In genomic region chr1:27772581-27772931, GRCh38 we compare ENCODE assay signal across 1 cellular context.
TF ChIP-seq lines count a peak whose summit lies in the region.

No MANE protein-coding gene starts in this region.

TF ChIP-seq in HepG2, 621 proteins besides CTCF, POLR2A, EP300 and RAD21:
- TF ChIP-seq SETDB1 (CRISPR knock-in tag; IDR thresholded peaks at IDR 0.05; ENCODE audit: borderline replicate concordance) = no peak
- no peak for TF ChIP-seq YEATS2 (CRISPR knock-in tag; IDR thresholded peaks at IDR 0.05; ENCODE audit: borderline replicate concordance)
- TF ChIP-seq SRF (IDR thresholded peaks at IDR 0.05; ENCODE audit: low read depth, low read length) = peak; percentile 60; the same call in 1 of the 2 replicates
- no peak for TF ChIP-seq ZUFSP (CRISPR knock-in tag; IDR thresholded peaks at IDR 0.05; ENCODE audit: borderline replicate concordance)
- no peak for TF ChIP-seq ZSCAN12 (CRISPR knock-in tag; IDR thresholded peaks at IDR 0.05)
- 0 out of 2 replicates have a peak, but pooled peaks have one; percentile 5 for TF ChIP-seq NAIF1 (CRISPR knock-in tag; IDR thresholded peaks at IDR 0.05; ENCODE audit: borderline replicate concordance)
- no peak for TF ChIP-seq HNRNPUL1 (IDR thresholded peaks at IDR 0.05; ENCODE audit: low read depth, low read length)
